ENCODE assay signal across 26 cellular contexts in the genomic region with DNA sequence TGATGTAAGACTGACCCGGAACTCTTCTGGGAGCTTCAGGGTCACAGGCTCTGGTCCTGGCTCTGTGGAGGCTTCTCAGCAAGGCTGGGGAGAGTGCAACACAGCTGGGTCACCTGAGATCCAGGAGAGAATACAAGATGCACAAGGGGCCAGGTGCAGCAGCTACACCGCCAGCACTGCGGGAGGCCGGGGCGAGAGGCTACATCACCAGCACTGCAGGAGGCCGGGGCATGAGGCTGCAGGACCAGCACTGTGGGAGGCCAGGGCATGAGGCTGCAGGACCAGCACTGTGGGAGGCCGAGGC.
"Had no signal": no experiment of that assay in that cellular context is flagged by ENCODE, and none has a peak within 500 bp of the region (broad histone marks: within the 10 kb centered on the region; RNA-seq: fewer than 3 reads in every experiment).

No MANE protein-coding gene starts in this region.

- H3K27me3 Mint-ChIP-seq: activated CD8-positive, alpha-beta T cell treated with anti-CD3 and anti-CD28 coated beads for 36 hours; central memory CD8-positive, alpha-beta T cell had no signal

- H3K36me3 ChIP-seq: ascending aorta, breast epithelium, cardiac muscle cell, esophagus muscularis mucosa, gastrocnemius medialis, heart left ventricle had no signal

- H3K36me3 Mint-ChIP-seq: activated naive CD4-positive, alpha-beta T cell treated with anti-CD3 and anti-CD28 coated beads, Interleukin-2, amount 10 ng/mL, durations not matched to agents 7 days and 5 days; activated naive CD4-positive, alpha-beta T cell treated with anti-CD3 and anti-CD28 coated beads, Interleukin-2, amount 50 U/mL, for 72 hours; activated naive CD8-positive, alpha-beta T cell treated with anti-CD3 and anti-CD28 coated beads, Interleukin-2, amount 10 ng/mL, durations not matched to agents 7 days and 5 days; brain had no signal

- FAIRE-seq: colon had no signal

- H3K4me3 ChIP-seq: ascending aorta, breast epithelium, cardiac muscle cell, esophagus muscularis mucosa, gastrocnemius medialis, heart left ventricle had no signal

- H3K9me3 Mint-ChIP-seq: activated naive CD4-positive, alpha-beta T cell treated with anti-CD3 and anti-CD28 coated beads, Interleukin-2, amount 50 U/mL, for 72 hours; activated naive CD8-positive, alpha-beta T cell treated with anti-CD3 and anti-CD28 coated beads, Interleukin-2, amount 10 ng/mL, durations not matched to agents 7 days and 5 days; activated T-cell treated with anti-CD3 and anti-CD28 coated beads, Interleukin-2, amount 50 U/mL, for 72 hours; central memory CD8-positive, alpha-beta T cell; effector memory CD8-positive, alpha-beta T cell had no signal

- H3K4me1 Mint-ChIP-seq: activated naive CD8-positive, alpha-beta T cell treated with anti-CD3 and anti-CD28 coated beads, Interleukin-2, amount 10 ng/mL, durations not matched to agents 7 days and 5 days; central memory CD8-positive, alpha-beta T cell had no signal

- H3K27me3 ChIP-seq: ascending aorta, gastrocnemius medialis had no signal

- H3K4me3 Mint-ChIP-seq: activated CD8-positive, alpha-beta T cell treated with anti-CD3 and anti-CD28 coated beads for 36 hours; activated naive CD4-positive, alpha-beta T cell treated with anti-CD3 and anti-CD28 coated beads, Interleukin-2, amount 10 ng/mL, durations not matched to agents 7 days and 5 days; activated naive CD8-positive, alpha-beta T cell treated with anti-CD3 and anti-CD28 coated beads, Interleukin-2, amount 10 ng/mL, durations not matched to agents 7 days and 5 days; activated T-cell treated with anti-CD3 and anti-CD28 coated beads, Interleukin-2, amount 50 U/mL, for 72 hours; brain; central memory CD8-positive, alpha-beta T cell; effector memory CD8-positive, alpha-beta T cell had no signal

- H3K27ac Mint-ChIP-seq: activated CD8-positive, alpha-beta T cell treated with anti-CD3 and anti-CD28 coated beads for 36 hours; activated naive CD4-positive, alpha-beta T cell treated with anti-CD3 and anti-CD28 coated beads, Interleukin-2, amount 10 ng/mL, durations not matched to agents 7 days and 5 days; activated naive CD4-positive, alpha-beta T cell treated with anti-CD3 and anti-CD28 coated beads, Interleukin-2, amount 50 U/mL, for 72 hours; activated naive CD8-positive, alpha-beta T cell treated with anti-CD3 and anti-CD28 coated beads, Interleukin-2, amount 10 ng/mL, durations not matched to agents 7 days and 5 days; activated T-cell treated with anti-CD3 and anti-CD28 coated beads, Interleukin-2, amount 50 U/mL, for 72 hours; brain; effector memory CD8-positive, alpha-beta T cell had no signal

- H3K27ac ChIP-seq: ascending aorta, breast epithelium, cardiac muscle cell, esophagus muscularis mucosa, foreskin keratinocyte, gastrocnemius medialis, heart left ventricle had no signal

- DNase-seq: activated CD4-positive, alpha-beta T cell treated with anti-CD3 and anti-CD28 coated beads for 48 hours; activated CD4-positive, alpha-beta T cell treated with anti-CD3 and anti-CD28 coated beads, Interleukin-2, amount 50 U/mL, for 1 hour; activated CD4-positive, alpha-beta T cell treated with anti-CD3 and anti-CD28 coated beads, Interleukin-2, amount 50 U/mL, for 48 hours; activated CD8-positive, alpha-beta memory T cell treated with anti-CD3 and anti-CD28 coated beads for 24 hours; activated CD8-positive, alpha-beta T cell treated with anti-CD3 and anti-CD28 coated beads for 36 hours; activated gamma-delta T cell; activated naive CD4-positive, alpha-beta T cell; activated naive CD4-positive, alpha-beta T cell treated with anti-CD3 and anti-CD28 coated beads, Interleukin-2, amount 10 ng/mL, durations not matched to agents 7 days and 5 days; activated T-cell treated with anti-CD3 and anti-CD28 coated beads, Interleukin-2, amount 50 U/mL, for 72 hours; cortex of kidney; effector CD4-positive, alpha-beta T cell; effector memory CD8-positive, alpha-beta T cell; erythroblast; foreskin keratinocyte; T-helper 2 cell had no signal

- ATAC-seq: activated CD8-positive, alpha-beta T cell treated with anti-CD3 and anti-CD28 coated beads for 36 hours; activated naive CD4-positive, alpha-beta T cell treated with anti-CD3 and anti-CD28 coated beads, Interleukin-2, amount 50 U/mL, for 72 hours; activated T-cell treated with anti-CD3 and anti-CD28 coated beads, Interleukin-2, amount 50 U/mL, for 72 hours; effector memory CD8-positive, alpha-beta T cell; foreskin keratinocyte; gastrocnemius medialis; heart left ventricle had no signal

- H3K9me3 ChIP-seq: ascending aorta, gastrocnemius medialis had no signal
